ENCODE assay signal across 18 cellular contexts in the genomic region with DNA sequence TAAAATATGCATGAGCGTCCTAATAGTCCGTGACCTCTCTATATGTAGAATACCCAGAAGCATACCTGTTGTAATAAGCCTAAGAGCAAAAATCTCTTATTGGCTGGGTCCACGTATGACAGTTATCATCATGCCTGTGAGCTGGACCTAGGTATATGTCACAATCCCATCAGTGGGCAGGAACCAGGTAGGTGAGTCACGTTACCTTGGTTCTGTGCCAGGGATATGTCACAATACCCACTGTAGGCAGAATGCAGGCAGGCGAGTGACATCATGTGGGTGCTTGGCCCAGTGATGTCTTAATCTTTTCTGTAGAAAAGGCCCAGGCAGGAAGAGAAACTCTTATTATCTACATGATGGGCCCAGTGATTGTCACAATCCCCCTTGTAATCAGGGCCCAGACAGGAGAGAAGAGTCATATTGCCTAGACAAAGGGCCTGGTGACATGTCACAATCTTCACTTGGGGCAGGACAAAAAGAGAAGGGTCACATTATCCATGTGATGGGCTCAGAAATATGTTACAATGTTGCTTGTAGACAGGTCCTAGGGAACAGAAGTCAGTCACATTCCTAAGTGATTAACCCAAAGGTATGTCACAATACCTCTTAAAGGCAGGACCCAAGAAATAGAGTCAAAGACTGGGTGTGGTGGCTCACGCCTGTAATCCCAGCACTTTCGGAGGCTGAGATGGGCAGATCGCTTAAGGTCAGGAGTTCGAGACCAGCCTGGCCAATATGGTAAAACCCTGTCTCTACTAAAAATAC.
"Had no signal": no experiment of that assay in that cellular context is flagged by ENCODE, and none has a peak within 500 bp of the region (broad histone marks: within the 10 kb centered on the region; RNA-seq: fewer than 3 reads in every experiment).

No MANE protein-coding gene starts in this region.

- ATAC-seq: left lung, right cardiac atrium, T-helper 17 cell, upper lobe of right lung, WTC11 had no signal

- H3K4me3 ChIP-seq: ascending aorta, breast epithelium, left lung, suprapubic skin, upper lobe of right lung had no signal

- FAIRE-seq: keratinocyte, small intestine, TTC549 had no signal

- H3K27me3 ChIP-seq: ascending aorta, breast epithelium, left lung, suprapubic skin, upper lobe of right lung had no signal

- H3K9me3 ChIP-seq: ascending aorta, breast epithelium, suprapubic skin, upper lobe of right lung had no signal

- H3K36me3 ChIP-seq: ascending aorta, breast epithelium, left lung, suprapubic skin, upper lobe of right lung had no signal

- H3K27ac ChIP-seq: ascending aorta, breast epithelium, left lung, suprapubic skin, upper lobe of right lung had no signal

- H3K4me1 ChIP-seq: ascending aorta, breast epithelium, left lung, suprapubic skin, upper lobe of right lung had no signal

- DNase-seq: activated CD4-positive, alpha-beta T cell treated with anti-CD3 and anti-CD28 coated beads, Interleukin-2, amount 10 ng/mL, durations not matched to agents 24 days and 14 days; activated naive CD4-positive, alpha-beta T cell treated with anti-CD3 and anti-CD28 coated beads, Interleukin-2, amount 10 ng/mL, durations not matched to agents 7 days and 5 days; activated T-cell treated with anti-CD3 and anti-CD28 coated beads, Interleukin-2, amount 50 U/mL, for 24 hours; dermis blood vessel endothelial cell; erythroblast; hippocampal formation; left lung; nucleus accumbens; right cardiac atrium; small intestine; T-helper 17 cell; upper lobe of right lung had no signal
